ENCODE assay signal across 14 cellular contexts in genomic region chr6:99608059-99608885, GRCh38. TPM values are rescaled to one million over a fixed set of nuclear protein-coding genes. Genes with fewer than 3 reads are reported as not detected.
"Had no signal": no experiment of that assay in that cellular context is flagged by ENCODE, and none has a peak within 500 bp of the region (broad histone marks: within the 10 kb centered on the region; RNA-seq: fewer than 3 reads in every experiment).

No MANE protein-coding gene starts in this region.

- H3K36me3 ChIP-seq: cardiac muscle cell, esophagus muscularis mucosa, left ventricle myocardium inferior had no signal

- DNase-seq: activated CD4-positive, alpha-beta T cell treated with anti-CD3 and anti-CD28 coated beads for 1 hour; activated CD8-positive, alpha-beta memory T cell treated with anti-CD3 and anti-CD28 coated beads for 24 hours; activated effector memory CD4-positive, alpha-beta T cell treated with anti-CD3 and anti-CD28 coated beads, Interleukin-2, amount 50 U/mL, for 16 hours; activated T-cell treated with anti-CD3 and anti-CD28 coated beads, Interleukin-2, amount 50 U/mL, for 1 hour; left ventricle myocardium inferior; mesendoderm had no signal

- H3K27ac ChIP-seq: cardiac muscle cell, esophagus muscularis mucosa, left ventricle myocardium inferior, parathyroid adenoma had no signal

- H3K4me1 ChIP-seq: parathyroid adenoma had no signal

- H3K9me3 ChIP-seq: esophagus muscularis mucosa, left ventricle myocardium inferior had no signal

- H3K4me3 ChIP-seq: cardiac muscle cell, esophagus muscularis mucosa, left ventricle myocardium inferior had no signal

- ATAC-seq: SK-N-SH treated with all-trans-retinoic acid at 6 μM for 48 hours had no signal

RNA-seq across cellular contexts. Expression of gene PRDM13, which starts 1.6 kb away (rescaled TPM):
- total RNA-seq: astrocyte, cardiac muscle cell, esophagus muscularis mucosa, fibroblast of villous mesenchyme, left ventricle myocardium inferior, skeletal muscle tissue, urinary bladder had no signal
